ENCODE assay signal across 2 cellular contexts in genomic region chr11:120067361-120068113, GRCh38.
TF ChIP-seq lines count a peak whose summit lies in the region.

No MANE protein-coding gene starts in this region.

TF ChIP-seq in SK-N-SH, 30 proteins besides CTCF, POLR2A, EP300 and RAD21 (continued from another document):
- TF ChIP-seq FOXM1 (IDR thresholded peaks at IDR 0.05; ENCODE audit: low read depth) (no peak), POLR2AphosphoS5 (IDR thresholded peaks at IDR 0.05; ENCODE audit: low read depth, low read length) (no peak), TEAD4 (IDR thresholded peaks at IDR 0.05; ENCODE audit: borderline replicate concordance, insufficient read depth) (no peak)

TF ChIP-seq in SK-N-SH treated with all-trans-retinoic acid at 6 μM for 48 hours, 23 proteins besides CTCF, POLR2A, EP300 and RAD21 (continued from another document):
- TF ChIP-seq CSRNP3 (CRISPR knock-in tag; IDR thresholded peaks at IDR 0.05): no peak
- no peak for TF ChIP-seq BACH2 (CRISPR knock-in tag; IDR thresholded peaks at IDR 0.05; ENCODE audit: borderline replicate concordance)
- TF ChIP-seq ZFP30 (CRISPR knock-in tag; IDR thresholded peaks at IDR 0.05): no peak
- no peak for TF ChIP-seq ZFP3 (CRISPR knock-in tag; IDR thresholded peaks at IDR 0.05)
- TF ChIP-seq TCF4 (CRISPR knock-in tag; IDR thresholded peaks at IDR 0.05; ENCODE audit: borderline replicate concordance): no peak
- TF ChIP-seq SNAI2 (CRISPR knock-in tag; IDR thresholded peaks at IDR 0.05): no peak
- TF ChIP-seq POU6F1 (CRISPR knock-in tag; IDR thresholded peaks at IDR 0.05; ENCODE audit: borderline replicate concordance, low read depth): no peak
- no peak for TF ChIP-seq ZC3H10 (CRISPR knock-in tag; IDR thresholded peaks at IDR 0.05)
- TF ChIP-seq RARB (CRISPR knock-in tag; IDR thresholded peaks at IDR 0.05): no peak
- no peak for TF ChIP-seq ZNF565 (CRISPR knock-in tag; conservative IDR thresholded peaks at IDR 0.05; ENCODE audit: low read depth)
- no peak for TF ChIP-seq ISL1 (CRISPR knock-in tag; IDR thresholded peaks at IDR 0.05)
